Comparison of ENCODE assay signal across 8 cellular contexts in the genomic region with DNA sequence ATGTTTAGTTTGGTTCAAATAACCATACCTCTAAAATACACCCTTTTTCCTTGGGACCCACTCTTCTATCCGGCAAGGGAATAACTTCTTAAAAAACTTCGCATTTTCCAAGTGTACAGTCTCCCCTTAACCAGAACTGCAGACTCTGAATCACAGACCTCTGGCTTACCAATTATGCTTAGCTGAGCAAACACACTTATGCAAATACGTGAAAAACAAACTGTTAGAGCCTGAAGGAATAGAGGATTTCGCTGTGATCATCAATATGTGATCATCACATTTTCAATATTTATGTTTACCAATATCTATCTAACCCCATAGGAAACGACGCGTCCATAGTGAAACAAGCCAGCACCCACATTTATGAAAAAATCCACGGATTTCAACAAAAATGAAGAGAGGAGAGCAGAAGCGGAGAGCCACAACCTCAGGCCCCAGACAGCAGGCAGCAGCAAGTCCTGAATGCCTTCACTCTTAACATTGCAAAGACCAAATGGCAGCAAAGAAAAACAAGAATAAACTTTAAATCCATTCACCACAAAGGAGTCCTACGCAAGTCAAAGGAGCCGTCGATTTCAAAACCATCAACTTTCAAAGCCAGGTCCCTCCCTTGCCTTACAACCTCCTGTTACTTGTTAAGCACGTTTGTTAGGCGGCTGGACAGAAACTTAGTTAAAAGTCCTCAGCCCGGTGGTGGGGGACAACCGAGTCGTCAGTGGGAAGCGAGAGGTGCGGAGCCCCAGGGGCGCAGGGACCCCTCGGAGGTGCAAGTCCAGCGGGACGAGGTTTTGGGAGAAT. TPM values are rescaled to one million over a fixed set of nuclear protein-coding genes. Genes with fewer than 3 reads are reported as not detected.
DNase-seq lines count a peak whose midpoint lies in the region; ATAC-seq and TF ChIP-seq lines count a peak whose summit lies in the region.

No MANE protein-coding gene starts in this region.

- peaks cover 38% of the 10 kb centered on the region for H3K4me1 ChIP-seq in mononuclear cell (ENCODE audit: insufficient read depth, low read length)

- H3K27me3 ChIP-seq in mononuclear cell (ENCODE audit: insufficient read depth, low read length) = peaks cover 40% of the 10 kb centered on the region

- H3K9me3 ChIP-seq in mononuclear cell (ENCODE audit: low read depth, low read length) = no peaks in the 10 kb centered on the region

- DNase-seq in AG20443 (ENCODE audit: low spot score) (peak; percentile 13), LHCN-M2 (ENCODE audit: low read depth) (peak; percentile 34), ecto neural progenitor cell (ENCODE audit: low spot score) (peak; percentile 45), KG1 (lab: John Stamatoyannopoulos, UW) (no peak), posterior vena cava (ENCODE audit: low spot score) (no peak), GM10266 (ENCODE audit: extremely low spot score) (no peak)

- intact Hi-C loops in posterior vena cava (cut with DNase I) = loop anchor here in 1 of 2 donors (10.0 kb wide), 1 partner anchor 392 kb away; no protein-coding TSS in a partner anchor

- TF ChIP-seq CTCF in GM10266 (IDR thresholded peaks at IDR 0.05; ENCODE audit: control insufficient read depth, insufficient read depth, low read depth, missing control alignments) = no peak

- no peak for ATAC-seq in GM18517 (IDR thresholded peaks at IDR 0.05; ENCODE audit: unreplicated experiment)

- peak overlapping the region; percentile 43 for H3K4me3 ChIP-seq in mononuclear cell (ENCODE audit: low read length)

RNA-seq across cellular contexts. Expression of a gene that starts 1.1 kb away (rescaled TPM):
- total RNA-seq in LHCN-M2 (2014; rRNA removed) (47.5 and 56.8 TPM in 2 replicates), mononuclear cell (1.7 TPM), posterior vena cava (100 to 1,000 TPM; 146 to 147 TPM)
- polyA plus RNA-seq in LHCN-M2 (2012) = 32.6 TPM

Comparison
In these comparisons a context has a peak if more than half of its experiments do, and no peak if none do; other contexts are left out.
1. DNase-seq: peak in AG20443 (single experiment), LHCN-M2 (single experiment) and ecto neural progenitor cell (single experiment); none in KG1 (single experiment), posterior vena cava (single experiment) and GM10266 (single experiment).
2. RNA of a gene that starts 1.1 kb away (total RNA-seq): 146 to 147 TPM in posterior vena cava and 47.5 to 56.8 TPM in LHCN-M2; 1.7 TPM in mononuclear cell (single experiment); every median in the first group is over 10 times any median in the second.